Comparison of ENCODE assay signal across 11 cellular contexts in genomic region chr15:62118446-62118964, GRCh38. TPM values are rescaled to one million over a fixed set of nuclear protein-coding genes. Genes with fewer than 3 reads are reported as not detected.
DNase-seq lines count a peak whose midpoint lies in the region; ATAC-seq and TF ChIP-seq lines count a peak whose summit lies in the region.
"Had no signal": no experiment of that assay in that cellular context is flagged by ENCODE, and none has a peak within 500 bp of the region (broad histone marks: within the 10 kb centered on the region; RNA-seq: fewer than 3 reads in every experiment).

No MANE protein-coding gene starts in this region.

- dilution Hi-C loops in mammary epithelial cell (cut with HindIII; ENCODE audit: low sequenced_read_pairs), result no loop called here

- H3K27ac Mint-ChIP-seq in HFFc6 (peak overlapping the region; percentile 93), mesothelial cell of epicardium (peak overlapping the region; percentile 15), progenitor cell of endocrine pancreas (no peak overlapping the region)

- H3K4me3 ChIP-seq in mammary epithelial cell (replicated peaks in 1 of 3; ENCODE audit: insufficient read depth in 1 of 3, low read depth in 2 of 3, low read length in 3 of 3), result no peak overlapping the region

- intact Hi-C loops in mammary epithelial cell (cut with micrococcal nuclease), result no loop called here

- H3K79me2 ChIP-seq in mammary epithelial cell (ENCODE audit: insufficient read depth, low read length), result no peaks in the 10 kb centered on the region

- CTCF ChIA-PET in mammary epithelial cell (lab: Charles Lee; ENCODE audit: low non-redundant PET), result no interaction called here

- no peak for TF ChIP-seq CTCF in HFFc6 (IDR thresholded peaks at IDR 0.05)
- no peak for TF ChIP-seq CTCF in mammary epithelial cell (conservative IDR thresholded peaks at IDR 0.05 in 1 of 2, IDR thresholded peaks at IDR 0.05 in 1 of 2; ENCODE audit: extremely low read depth in 1 of 2, insufficient read depth in 1 of 2, low read depth in 1 of 2, low read length in 2 of 2)
- TF ChIP-seq CTCF in mesothelial cell of epicardium (IDR thresholded peaks at IDR 0.05; ENCODE audit: unreplicated experiment), result no peak
- TF ChIP-seq CTCF in progenitor cell of endocrine pancreas (IDR thresholded peaks at IDR 0.05; ENCODE audit: unreplicated experiment), result no peak

- no peak overlapping the region for H3K4me2 ChIP-seq in mammary epithelial cell (ENCODE audit: insufficient read depth, low read depth, low read length)

- DNase-seq in ACHN, result peak; percentile 4
- no peak for DNase-seq in HFFc6
- DNase-seq in mammary epithelial cell, result peak; percentile 32
- no peak for DNase-seq in mesothelial cell of epicardium (ENCODE audit: low spot score in 2 of 2, unreplicated experiment in 2 of 2)
- DNase-seq in iPS-NIHi11 (ENCODE audit: low spot score), result no peak
- DNase-seq in progenitor cell of endocrine pancreas (ENCODE audit: low spot score, unreplicated experiment), result no peak
- DNase-seq: activated T-cell treated with anti-CD3 and anti-CD28 coated beads, Interleukin-2, amount 50 U/mL, for 1 hour; Caco-2; NCI-H524 treated with DMSO at 0.1 percent for 48 hours had no signal

- no peaks in the 10 kb centered on the region for H3K36me3 ChIP-seq in mammary epithelial cell (ENCODE audit: insufficient read depth, low read length)

- WGBS in mammary epithelial cell (ENCODE audit: low coverage, missing lambda C conversion rate), result 99% methylated on average over 8 of the region's 8 CpGs

- no peak overlapping the region for H3K9ac ChIP-seq in mammary epithelial cell (ENCODE audit: insufficient read depth, low read length)

- in situ Hi-C loops in ACHN (cut with HindIII; ENCODE audit: low pct_ligation_motif_present, low pct_unique_long_range_greater_than_20kb, low sequenced_read_pairs) (no loop called here), mammary epithelial cell (cut with MboI; ENCODE audit: low sequenced_read_pairs in 2 of 2) (no loop called here)

- no peaks in the 10 kb centered on the region for H3K27me3 ChIP-seq in mammary epithelial cell (ENCODE audit: insufficient read depth, low read length)

- ATAC-seq in HG03175 (IDR thresholded peaks at IDR 0.05; ENCODE audit: unreplicated experiment), result no peak
- no peak for ATAC-seq in activated CD4-positive, CD25-positive, alpha-beta regulatory T cell treated with anti-CD3 and anti-CD28 coated beads, Interleukin-2, amount 50 U/mL, for 24 hours

- no peaks in the 10 kb centered on the region for H3K9me3 Mint-ChIP-seq in HFFc6
- no peaks in the 10 kb centered on the region for H3K9me3 Mint-ChIP-seq in mesothelial cell of epicardium
- peaks cover 8% of the 10 kb centered on the region for H3K9me3 Mint-ChIP-seq in progenitor cell of endocrine pancreas (ENCODE audit: low read depth)

- H3K4me3 Mint-ChIP-seq in HFFc6, result peak overlapping the region; percentile 84; the same call in 1 of the 2 replicates
- no peak overlapping the region for H3K4me3 Mint-ChIP-seq in mesothelial cell of epicardium
- H3K4me3 Mint-ChIP-seq in progenitor cell of endocrine pancreas (ENCODE audit: low read depth), result no peak overlapping the region

- peak overlapping the region; percentile 60 for H3K27ac ChIP-seq in mammary epithelial cell (ENCODE audit: insufficient read depth, low read depth, low read length)

- no TSS peak for BruUV-seq in mammary epithelial cell (replicated peaks; lab: Mats Ljungman, UMichigan)

- no peaks in the 10 kb centered on the region for H3K9me3 ChIP-seq in mammary epithelial cell (replicated peaks; ENCODE audit: insufficient read depth, low read length)
- H3K9me3 ChIP-seq: Caco-2 had no signal

- H3K27me3 Mint-ChIP-seq in HFFc6 (ENCODE audit: insufficient read depth) (no peaks in the 10 kb centered on the region), mesothelial cell of epicardium (ENCODE audit: low read depth) (peaks cover 3% of the 10 kb centered on the region), progenitor cell of endocrine pancreas (no peaks in the 10 kb centered on the region)

- H3K4me1 ChIP-seq in mammary epithelial cell (ENCODE audit: insufficient read depth, low read length), result peaks cover 19% of the 10 kb centered on the region

- H3K4me1 Mint-ChIP-seq in HFFc6 (ENCODE audit: low read depth), result peaks cover 27% of the 10 kb centered on the region
- peaks cover 2% of the 10 kb centered on the region for H3K4me1 Mint-ChIP-seq in mesothelial cell of epicardium
- H3K4me1 Mint-ChIP-seq in progenitor cell of endocrine pancreas (ENCODE audit: low read depth), result peaks cover 12% of the 10 kb centered on the region

- H4K20me1 ChIP-seq in mammary epithelial cell (ENCODE audit: insufficient read depth, low read length), result no peaks in the 10 kb centered on the region

- H2AFZ ChIP-seq in mammary epithelial cell (ENCODE audit: low read depth, low read length), result no peak overlapping the region

- H3K36me3 Mint-ChIP-seq in HFFc6 (ENCODE audit: low read depth) (no peaks in the 10 kb centered on the region), mesothelial cell of epicardium (no peaks in the 10 kb centered on the region), progenitor cell of endocrine pancreas (ENCODE audit: insufficient read depth) (no peaks in the 10 kb centered on the region)

RNA-seq across cellular contexts. Expression of gene C2CD4B, which starts 46.6 kb away (rescaled TPM):
- total RNA-seq in HFFc6 (2021; fragmentation: NEBNext Ultra II Directional; extraction: Animal tissue kit (Norgen Biotek cat#: 25700)), result not detected
- total RNA-seq in mammary epithelial cell (not detected), mesothelial cell of epicardium (not detected in 3 replicates), progenitor cell of endocrine pancreas (0.53 and 0.69 TPM in 2 replicates)
- polyA plus RNA-seq in mammary epithelial cell, result not detected
- not detected for polyA minus RNA-seq in mammary epithelial cell

RNA-seq across cellular contexts. Expression of gene C2CD4A, which starts 51.7 kb away (rescaled TPM):
- total RNA-seq in HFFc6 (2021; fragmentation: NEBNext Ultra II Directional; extraction: Animal tissue kit (Norgen Biotek cat#: 25700)), result not detected
- total RNA-seq in mammary epithelial cell (not detected), mesothelial cell of epicardium (not detected in 3 replicates), progenitor cell of endocrine pancreas (0.17 and 0.20 TPM in 2 replicates)
- polyA plus RNA-seq in mammary epithelial cell, result not detected
- polyA minus RNA-seq in mammary epithelial cell, result not detected

RNA-seq across cellular contexts. Expression of gene VPS13C, which starts 58.3 kb away (rescaled TPM):
- 10 to 100 TPM; 21.0 to 29.8 (median 22.6) TPM for total RNA-seq in HFFc6 (2021; fragmentation: NEBNext Ultra II Directional; extraction: Animal tissue kit (Norgen Biotek cat#: 25700))
- total RNA-seq in mammary epithelial cell (10 to 100 TPM; 43.3 to 79.9 TPM), mesothelial cell of epicardium (42.8 to 44.9 TPM (median 44.7 TPM) in 3 replicates), progenitor cell of endocrine pancreas (47.7 and 57.1 TPM in 2 replicates)
- 6.2 TPM for polyA plus RNA-seq in mammary epithelial cell
- 20.7 TPM for polyA minus RNA-seq in mammary epithelial cell

Comparison
In these comparisons a context has a peak if more than half of its experiments do, and no peak if none do; other contexts are left out.
1. DNase-seq: peak in ACHN (single experiment) and mammary epithelial cell (single experiment); none in HFFc6 (single experiment), mesothelial cell of epicardium (0 of 2), iPS-NIHi11 (single experiment) and progenitor cell of endocrine pancreas (single experiment).